ENCODE assay signal across 28 cellular contexts in the genomic region with DNA sequence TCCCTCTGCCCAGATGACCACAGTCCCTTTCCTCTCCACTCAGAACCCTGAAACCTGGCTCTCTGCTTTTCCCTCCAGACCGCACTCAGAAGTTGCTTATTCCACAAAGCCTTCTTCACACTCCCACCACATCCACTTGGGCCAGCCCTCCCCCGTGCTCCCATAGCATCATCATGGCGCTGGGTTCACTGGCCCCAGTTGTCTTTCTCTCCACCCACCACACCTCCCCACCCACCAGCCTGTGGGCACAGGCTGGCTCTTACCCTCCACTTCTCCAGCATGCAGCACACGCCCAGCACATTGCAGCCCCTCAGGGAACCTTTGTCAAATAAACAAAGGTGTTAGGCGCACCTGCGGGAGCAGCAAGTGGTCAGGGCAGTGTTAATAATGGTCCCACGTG.
"Had no signal": no experiment of that assay in that cellular context is flagged by ENCODE, and none has a peak within 500 bp of the region (broad histone marks: within the 10 kb centered on the region; RNA-seq: fewer than 3 reads in every experiment).

No MANE protein-coding gene starts in this region.

- H2AFZ ChIP-seq: parathyroid adenoma had no signal

- FAIRE-seq: islet of Langerhans had no signal

- H3K27ac ChIP-seq: body of pancreas, coronary artery, gastrocnemius medialis, parathyroid adenoma, psoas muscle, suprapubic skin, tibial artery, upper lobe of right lung, VCaP had no signal

- DNase-seq: activated CD4-positive, alpha-beta T cell treated with anti-CD3 and anti-CD28 coated beads for 4 hours; activated CD4-positive, alpha-beta T cell treated with anti-CD3 and anti-CD28 coated beads, Interleukin-2, amount 50 U/mL, for 48 hours; activated CD8-positive, alpha-beta memory T cell treated with anti-CD3 and anti-CD28 coated beads for 24 hours; activated effector memory CD4-positive, alpha-beta T cell treated with Interleukin-2 at 50 U/mL for 16 hours; activated naive CD4-positive, alpha-beta T cell treated with Interleukin-2 at 50 U/mL for 16 hours; anterior cingulate cortex; body of pancreas; cerebellar nuclear complex; dorsolateral prefrontal cortex; effector memory CD4-positive, alpha-beta T cell; erythroblast; gastrocnemius medialis; glutamatergic neuron; left ventricle myocardium superior; occipital lobe; psoas muscle; stimulated activated CD4-positive, alpha-beta T cell treated with anti-CD3 and anti-CD28 coated beads, Interleukin-15, amount 100 ng/mL, for 24 hours; stimulated activated CD4-positive, alpha-beta T cell treated with anti-CD3 and anti-CD28 coated beads, Interleukin-2, amount 100 ng/mL, for 24 hours; stimulated activated naive B cell treated with anti-CD40 and anti-IgM and Interleukin-4, amounts not matched to agents 10 μg/mL and 1 μg/mL and 100 μg/mL, for 72 hours; upper lobe of right lung had no signal

- H3K79me2 ChIP-seq: parathyroid adenoma had no signal

- H3K27me3 Mint-ChIP-seq: activated naive CD8-positive, alpha-beta T cell; stimulated activated naive B cell treated with anti-CD40 and anti-IgM and Interleukin-4, amounts not matched to agents 10 μg/mL and 1 μg/mL and 100 μg/mL, for 72 hours had no signal

- H3K9me3 ChIP-seq: body of pancreas, gastrocnemius medialis, psoas muscle, suprapubic skin, tibial artery, upper lobe of right lung had no signal

- H3K4me1 ChIP-seq: body of pancreas, gastrocnemius medialis, parathyroid adenoma, psoas muscle, suprapubic skin, upper lobe of right lung had no signal

- H3K27ac Mint-ChIP-seq: activated naive CD8-positive, alpha-beta T cell; nephron; stimulated activated naive B cell treated with anti-CD40 and anti-IgM and Interleukin-4, amounts not matched to agents 10 μg/mL and 1 μg/mL and 100 μg/mL, for 72 hours had no signal

- H3K9ac ChIP-seq: parathyroid adenoma had no signal

- H3K4me3 Mint-ChIP-seq: activated naive CD8-positive, alpha-beta T cell; nephron; stimulated activated naive B cell treated with anti-CD40 and anti-IgM and Interleukin-4, amounts not matched to agents 10 μg/mL and 1 μg/mL and 100 μg/mL, for 72 hours had no signal

- H3K4me1 Mint-ChIP-seq: stimulated activated naive B cell treated with anti-CD40 and anti-IgM and Interleukin-4, amounts not matched to agents 10 μg/mL and 1 μg/mL and 100 μg/mL, for 72 hours had no signal

- ATAC-seq: body of pancreas; gastrocnemius medialis; left ventricle myocardium superior; psoas muscle; stimulated activated naive B cell treated with anti-CD40 and anti-IgM and Interleukin-4, amounts not matched to agents 10 μg/mL and 1 μg/mL and 100 μg/mL, for 72 hours; upper lobe of right lung had no signal

- H3K4me3 ChIP-seq: body of pancreas, coronary artery, dorsolateral prefrontal cortex, gastrocnemius medialis, psoas muscle, suprapubic skin, tibial artery, upper lobe of right lung had no signal

- H3K27me3 ChIP-seq: body of pancreas, dorsolateral prefrontal cortex, gastrocnemius medialis, suprapubic skin, tibial artery, upper lobe of right lung had no signal
